ENCODE assay signal across 21 cellular contexts in the genomic region with DNA sequence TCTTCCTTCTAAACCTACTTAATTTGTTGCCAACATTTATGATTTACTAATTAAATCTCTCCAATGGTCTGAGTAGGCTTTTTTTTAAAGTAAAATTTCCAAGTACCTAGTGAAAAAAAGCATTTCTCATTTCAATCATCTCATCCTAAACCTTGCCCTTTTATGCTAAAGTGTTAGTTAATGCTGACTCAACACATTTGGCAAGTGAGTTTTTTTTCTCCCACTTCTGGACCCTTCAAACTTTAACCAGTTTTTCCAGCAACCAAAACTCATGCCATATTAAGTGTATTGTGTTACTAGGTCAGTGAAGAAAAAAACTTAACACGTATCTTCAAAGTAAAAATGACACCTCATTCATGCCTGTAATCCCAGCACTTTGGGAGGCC. TPM values are rescaled to one million over a fixed set of nuclear protein-coding genes. Genes with fewer than 3 reads are reported as not detected.
DNase-seq lines count a peak whose midpoint lies in the region; ATAC-seq, FAIRE-seq and TF ChIP-seq lines count a peak whose summit lies in the region.
"Had no signal": no experiment of that assay in that cellular context is flagged by ENCODE, and none has a peak within 500 bp of the region (broad histone marks: within the 10 kb centered on the region; RNA-seq: fewer than 3 reads in every experiment).

No MANE protein-coding gene starts in this region.

- TF ChIP-seq POLR2A in HepG2 (IDR thresholded peaks at IDR 0.05; ENCODE audit: insufficient read depth in 1 of 2, low read depth in 2 of 2, low read length in 2 of 2) (no peak), right lobe of liver (IDR thresholded peaks at IDR 0.05) (no peak), ovary (IDR thresholded peaks at IDR 0.05) (no peak)

- WGBS in HepG2 (ENCODE audit: low lambda C conversion rate) = 95% methylated on average over 1 of the region's 1 CpG
- WGBS in right lobe of liver (ENCODE audit: insufficient coverage, low coverage, low lambda C conversion rate, missing lambda C conversion rate) = 93% methylated on average over 1 of the region's 1 CpG
- WGBS in ovary, 3 donors = 87 to 93% (median 92%) methylated on average over 1 of the region's 1 CpG
- WGBS in aorta, 2 donors = 75 to 89% methylated on average over 1 of the region's 1 CpG

- peaks cover 0 to 18% of the 10 kb centered on the region in 2 experiments; a peak in 4 of 5 replicates for H3K36me3 ChIP-seq in HepG2 (replicated peaks in 1 of 2; ENCODE audit: control insufficient read depth in 1 of 2, insufficient read depth in 2 of 2, low read length in 2 of 2)
- H3K36me3 ChIP-seq in right lobe of liver = peaks cover 0 to 14% (median 0%) of the 10 kb centered on the region in 4 donors
- H3K36me3 ChIP-seq in ovary = no peaks in the 10 kb centered on the region
- H3K36me3 ChIP-seq in aorta (ENCODE audit: control insufficient read depth in 1 of 2, insufficient read depth in 2 of 2, low read length in 1 of 2) = no peaks in the 10 kb centered on the region
- H3K36me3 ChIP-seq: SJCRH30 had no signal

- BruUV-seq in HepG2 (replicated peaks; lab: Mats Ljungman, UMichigan) = no TSS peak

- FAIRE-seq in HepG2 (lab: Jason Lieb, UNC) = no peak
- FAIRE-seq: GM12892 had no signal

- H4K20me1 ChIP-seq in HepG2 (ENCODE audit: insufficient read depth, low read length) = peaks cover 8% of the 10 kb centered on the region

- H3K27ac ChIP-seq in HepG2 (ENCODE audit: extremely low read length, insufficient read depth, low read length) (no peak overlapping the region), right lobe of liver (no peak overlapping the region), RWPE1 (no peak overlapping the region), ovary (no peak overlapping the region), aorta (ENCODE audit: low read depth in 1 of 2, low read length in 2 of 2) (no peak overlapping the region)
- H3K27ac ChIP-seq: SJCRH30 had no signal

- DNase-seq in HepG2 (ENCODE audit: low spot score) (no peak), right lobe of liver (no peak), mesothelial cell of epicardium (ENCODE audit: low spot score in 2 of 2, unreplicated experiment in 2 of 2) (no peak), RWPE1 (ENCODE audit: low spot score) (no peak), ovary (no peak), aorta (no peak)
- no peak for DNase-seq in activated naive CD8-positive, alpha-beta T cell treated with anti-CD3 and anti-CD28 coated beads for 36 hours
- DNase-seq: ACHN; AML-193; Caco-2; DMS153; HCEC 1CT; KG1; NCI-H1436; NCI-H2029; NCI-H2171 treated with DMSO at 0.1 percent for 48 hours; NCI-H446 treated with DMSO at 0.1 percent for 48 hours; NK-92 treated with Interleukin-12 subunit alpha and Interleukin-12 subunit beta, amount 100 ng/mL, for 24 hours; SJCRH30 had no signal

- TF ChIP-seq EP300 in HepG2 (IDR thresholded peaks at IDR 0.05; ENCODE audit: low read depth in 2 of 2, low read length in 2 of 2) = no peak
- TF ChIP-seq EP300 in HepG2 (CRISPR knock-in tag; IDR thresholded peaks at IDR 0.05; ENCODE audit: borderline replicate concordance) = no peak
- TF ChIP-seq EP300 in ovary (IDR thresholded peaks at IDR 0.05) = no peak

- H3K4me1 Mint-ChIP-seq in activated naive CD8-positive, alpha-beta T cell treated with anti-CD3 and anti-CD28 coated beads for 36 hours = peaks cover 31% of the 10 kb centered on the region
- H3K4me1 Mint-ChIP-seq in mesothelial cell of epicardium = peaks cover 20% of the 10 kb centered on the region

- peak overlapping the region; percentile 58 for H3K27ac Mint-ChIP-seq in activated naive CD8-positive, alpha-beta T cell treated with anti-CD3 and anti-CD28 coated beads for 36 hours
- peak overlapping the region; percentile 26 for H3K27ac Mint-ChIP-seq in mesothelial cell of epicardium

- peaks cover 18% of the 10 kb centered on the region for H3K36me3 Mint-ChIP-seq in activated naive CD8-positive, alpha-beta T cell treated with anti-CD3 and anti-CD28 coated beads for 36 hours
- H3K36me3 Mint-ChIP-seq in mesothelial cell of epicardium = peaks cover 7% of the 10 kb centered on the region

- CTCF ChIA-PET in HepG2 (lab: Yijun Ruan, JAX; ENCODE audit: low intra/inter-chr PET ratio, low total read pairs) = no interaction called here
- CTCF ChIA-PET in RWPE1 (lab: Yijun Ruan, JAX) = interaction anchor here (0.6 kb wide), 1 partner anchor 33 kb away, joined by 6 read pairs; no protein-coding TSS in a partner anchor

- H3K4me2 ChIP-seq in HepG2 (ENCODE audit: low read depth, low read length) = no peak overlapping the region

- no peak overlapping the region for H3K9ac ChIP-seq in HepG2 (ENCODE audit: insufficient read depth, low read depth, low read length)

- no peaks in the 10 kb centered on the region for H3K9me3 ChIP-seq in HepG2 (ENCODE audit: low read length)
- H3K9me3 ChIP-seq in right lobe of liver = no peaks in the 10 kb centered on the region
- no peaks in the 10 kb centered on the region for H3K9me3 ChIP-seq in ovary
- no peaks in the 10 kb centered on the region for H3K9me3 ChIP-seq in aorta (ENCODE audit: control insufficient read depth, low read length)
- H3K9me3 ChIP-seq: Caco-2, SJCRH30 had no signal

- in situ Hi-C loops in HepG2 (cut with HindIII; ENCODE audit: extremely low pct_ligation_motif_present, low pct_unique_long_range_greater_than_20kb) = no loop called here

- TF ChIP-seq CTCF in HepG2 (CRISPR knock-in tag; IDR thresholded peaks at IDR 0.05) (no peak), right lobe of liver (IDR thresholded peaks at IDR 0.05) (no peak), mesothelial cell of epicardium (IDR thresholded peaks at IDR 0.05; ENCODE audit: unreplicated experiment) (no peak), RWPE1 (conservative IDR thresholded peaks at IDR 0.05; ENCODE audit: low read depth) (no peak), ovary (IDR thresholded peaks at IDR 0.05) (no peak)

- H3K4me1 ChIP-seq in HepG2 (ENCODE audit: insufficient read depth, low read length) (peaks cover 28% of the 10 kb centered on the region), right lobe of liver (peaks cover 0 to 33% (median 14%) of the 10 kb centered on the region in 4 donors), ovary (ENCODE audit: insufficient read depth) (peaks cover 3% of the 10 kb centered on the region), aorta (ENCODE audit: control insufficient read depth in 1 of 2, insufficient read depth in 2 of 2, low read length in 2 of 2) (no peaks in the 10 kb centered on the region)

- TF ChIP-seq RAD21 in HepG2 (CRISPR knock-in tag; IDR thresholded peaks at IDR 0.05) = no peak

- peaks cover 0 to 6% of the 10 kb centered on the region in 2 experiments; a peak in 1 of 5 replicates for H3K27me3 ChIP-seq in HepG2 (ENCODE audit: control insufficient read depth in 1 of 2, insufficient read depth in 2 of 2, low read length in 2 of 2)
- no peaks in the 10 kb centered on the region for H3K27me3 ChIP-seq in right lobe of liver
- no peaks in the 10 kb centered on the region for H3K27me3 ChIP-seq in ovary
- H3K27me3 ChIP-seq in aorta (ENCODE audit: control insufficient read depth in 1 of 2, insufficient read depth in 2 of 2, low read length in 1 of 2) = no peaks in the 10 kb centered on the region
- H3K27me3 ChIP-seq: SJCRH30 had no signal

- no peaks in the 10 kb centered on the region for H3K27me3 Mint-ChIP-seq in activated naive CD8-positive, alpha-beta T cell treated with anti-CD3 and anti-CD28 coated beads for 36 hours
- H3K27me3 Mint-ChIP-seq in mesothelial cell of epicardium (ENCODE audit: low read depth) = no peaks in the 10 kb centered on the region

- no peaks in the 10 kb centered on the region for H3K9me3 Mint-ChIP-seq in activated naive CD8-positive, alpha-beta T cell treated with anti-CD3 and anti-CD28 coated beads for 36 hours
- H3K9me3 Mint-ChIP-seq in mesothelial cell of epicardium = no peaks in the 10 kb centered on the region
- H3K9me3 Mint-ChIP-seq: CD14-positive monocyte had no signal

- ATAC-seq in HepG2 (no peak), right lobe of liver (no peak), aorta (ENCODE audit: low FRiP score) (no peak)

- H3K4me3 Mint-ChIP-seq in activated naive CD8-positive, alpha-beta T cell treated with anti-CD3 and anti-CD28 coated beads for 36 hours = no peak overlapping the region
- no peak overlapping the region for H3K4me3 Mint-ChIP-seq in mesothelial cell of epicardium
- H3K4me3 Mint-ChIP-seq: CD14-positive monocyte had no signal

- no peak overlapping the region for H2AFZ ChIP-seq in HepG2 (ENCODE audit: low read length)

- POLR2A ChIA-PET in HepG2 (lab: Yijun Ruan, JAX) = no interaction called here
- POLR2A ChIA-PET in RWPE1 (lab: Yijun Ruan, JAX; ENCODE audit: low non-redundant PET) = no interaction called here

- peaks cover 86% of the 10 kb centered on the region for H3K79me2 ChIP-seq in HepG2 (ENCODE audit: insufficient read depth, low read length)

- H3K4me3 ChIP-seq in HepG2 (replicated peaks in 1 of 3; ENCODE audit: insufficient read depth in 1 of 3, low read depth in 2 of 3, low read length in 3 of 3) (no peak overlapping the region), right lobe of liver (no peak overlapping the region), ovary (no peak overlapping the region), aorta (ENCODE audit: low read length in 2 of 2) (no peak overlapping the region)
- H3K4me3 ChIP-seq: SJCRH30 had no signal

- intact Hi-C loops in HepG2 (cut with micrococcal nuclease; ENCODE audit: unreplicated experiment) = no loop called here
- intact Hi-C loops in right lobe of liver (cut with DNase I) = no loop called here
- intact Hi-C loops in ovary (cut with DNase I) = no loop called here
- intact Hi-C loops in aorta (cut with DNase I) = loop anchor here in 1 of 2 donors (10.0 kb wide), 1 partner anchor 78 kb away; the partner anchor contains the start of gene PHLPP2

RNA-seq across cellular contexts. Expression of gene AP1G1, which starts 5.3 kb away (rescaled TPM):
- total RNA-seq in HepG2 (2016; rRNA removed; fragmentation: Illumina TruSeq; extraction: Trizol) = 66.2 and 87.1 TPM in 2 replicates
- 7.1 TPM in 2 replicates for total RNA-seq in HepG2 (2016; cell fraction: cytosol; rRNA removed; fragmentation: Illumina TruSeq; extraction: Trizol; ENCODE audit: low read depth)
- total RNA-seq in HepG2 (2016; cell fraction: insoluble cytoplasmic fraction; rRNA removed; fragmentation: Illumina TruSeq; extraction: Trizol) = 66.4 and 87.7 TPM in 2 replicates
- total RNA-seq in HepG2 (2016; cell fraction: membrane; rRNA removed; fragmentation: Illumina TruSeq; extraction: Trizol) = 21.0 and 22.8 TPM in 2 replicates
- total RNA-seq in HepG2 (2016; cell fraction: nucleus; rRNA removed; fragmentation: Illumina TruSeq; extraction: Trizol) = 90.7 and 111 TPM in 2 replicates
- 58.8 and 62.2 TPM in 2 replicates for polyA plus RNA-seq in HepG2 (2011; rRNA removed)
- 40.7 and 56.1 TPM in 2 replicates for polyA plus RNA-seq in HepG2 (2011; cell fraction: cytosol; rRNA removed)
- 69.2 and 80.7 TPM in 2 replicates for polyA plus RNA-seq in HepG2 (2011; cell fraction: nucleus; rRNA removed)
- 41.7 and 51.2 TPM in 2 replicates for polyA plus RNA-seq in HepG2 (2012)
- polyA plus RNA-seq in HepG2 (2016; cell fraction: cytosol; fragmentation: Illumina TruSeq; extraction: Trizol; ENCODE audit: low read depth) = 2.4 and 3.2 TPM in 2 replicates
- 61.2 and 67.4 TPM in 2 replicates for polyA plus RNA-seq in HepG2 (2016; cell fraction: insoluble cytoplasmic fraction; fragmentation: Illumina TruSeq; extraction: Trizol; ENCODE audit: low read depth)
- 9.9 and 10.4 TPM in 2 replicates for polyA plus RNA-seq in HepG2 (2016; cell fraction: membrane; fragmentation: Illumina TruSeq; extraction: Trizol; ENCODE audit: low read depth)
- polyA plus RNA-seq in HepG2 (2016; cell fraction: nucleus; fragmentation: Illumina TruSeq; extraction: Trizol; ENCODE audit: insufficient read depth, low read depth) = 71.7 and 84.0 TPM in 2 replicates
- polyA minus RNA-seq in HepG2 (2011; rRNA and poly(A)+ RNA removed; ENCODE audit: low replicate concordance) = 149 and 155 TPM in 2 replicates
- polyA minus RNA-seq in HepG2 (2011; cell fraction: cytosol; rRNA and poly(A)+ RNA removed) = 71.5 and 78.8 TPM in 2 replicates
- 197 and 211 TPM in 2 replicates for polyA minus RNA-seq in HepG2 (2011; cell fraction: nucleus; rRNA and poly(A)+ RNA removed)
- 10 to 100 TPM; 47.8 to 54.1 (median 52.5) TPM for total RNA-seq in right lobe of liver
- 10 to 100 TPM; 59.1 to 62.2 TPM for total RNA-seq in activated naive CD8-positive, alpha-beta T cell treated with anti-CD3 and anti-CD28 coated beads for 36 hours
- 103 to 109 TPM (median 108 TPM) in 3 replicates for total RNA-seq in mesothelial cell of epicardium
- total RNA-seq in ovary = 10 to 100 TPM; 50.6 to 71.7 (median 57.2) TPM
- polyA plus RNA-seq in ovary = 10 to 100 TPM; 14.2 to 43.8 TPM
- total RNA-seq in aorta = 10 to 100 TPM; 72.3 to 87.7 TPM
- 10 to 100 TPM; 12.4 to 24.1 TPM for polyA plus RNA-seq in aorta

RNA-seq across cellular contexts. Expression of gene ATXN1L, which starts 42.5 kb away (rescaled TPM):
- 22.4 and 23.6 TPM in 2 replicates for total RNA-seq in HepG2 (2016; rRNA removed; fragmentation: Illumina TruSeq; extraction: Trizol)
- 3.6 and 5.9 TPM in 2 replicates for total RNA-seq in HepG2 (2016; cell fraction: cytosol; rRNA removed; fragmentation: Illumina TruSeq; extraction: Trizol; ENCODE audit: low read depth)
- 20.9 and 21.7 TPM in 2 replicates for total RNA-seq in HepG2 (2016; cell fraction: insoluble cytoplasmic fraction; rRNA removed; fragmentation: Illumina TruSeq; extraction: Trizol)
- 10.7 and 13.4 TPM in 2 replicates for total RNA-seq in HepG2 (2016; cell fraction: membrane; rRNA removed; fragmentation: Illumina TruSeq; extraction: Trizol)
- total RNA-seq in HepG2 (2016; cell fraction: nucleus; rRNA removed; fragmentation: Illumina TruSeq; extraction: Trizol) = 21.5 and 23.5 TPM in 2 replicates
- polyA plus RNA-seq in HepG2 (2011; rRNA removed) = 19.6 and 20.0 TPM in 2 replicates
- 13.1 and 13.9 TPM in 2 replicates for polyA plus RNA-seq in HepG2 (2011; cell fraction: cytosol; rRNA removed)
- polyA plus RNA-seq in HepG2 (2011; cell fraction: nucleus; rRNA removed) = 33.8 and 34.8 TPM in 2 replicates
- 16.8 and 18.1 TPM in 2 replicates for polyA plus RNA-seq in HepG2 (2012)
- 1.9 and 3.5 TPM in 2 replicates for polyA plus RNA-seq in HepG2 (2016; cell fraction: cytosol; fragmentation: Illumina TruSeq; extraction: Trizol; ENCODE audit: low read depth)
- 14.9 and 15.2 TPM in 2 replicates for polyA plus RNA-seq in HepG2 (2016; cell fraction: insoluble cytoplasmic fraction; fragmentation: Illumina TruSeq; extraction: Trizol; ENCODE audit: low read depth)
- polyA plus RNA-seq in HepG2 (2016; cell fraction: membrane; fragmentation: Illumina TruSeq; extraction: Trizol; ENCODE audit: low read depth) = 5.2 and 5.3 TPM in 2 replicates
- 25.4 and 26.1 TPM in 2 replicates for polyA plus RNA-seq in HepG2 (2016; cell fraction: nucleus; fragmentation: Illumina TruSeq; extraction: Trizol; ENCODE audit: insufficient read depth, low read depth)
- polyA minus RNA-seq in HepG2 (2011; rRNA and poly(A)+ RNA removed; ENCODE audit: low replicate concordance) = 27.5 and 35.3 TPM in 2 replicates
- 11.6 and 12.9 TPM in 2 replicates for polyA minus RNA-seq in HepG2 (2011; cell fraction: cytosol; rRNA and poly(A)+ RNA removed)
- 26.9 and 31.0 TPM in 2 replicates for polyA minus RNA-seq in HepG2 (2011; cell fraction: nucleus; rRNA and poly(A)+ RNA removed)
- total RNA-seq in right lobe of liver = 10 to 100 TPM in 3 of 6 experiments, 1 to 10 TPM in 3; 9.2 to 11.9 (median 10.3) TPM
- total RNA-seq in activated naive CD8-positive, alpha-beta T cell treated with anti-CD3 and anti-CD28 coated beads for 36 hours = 10 to 100 TPM; 13.4 to 15.3 TPM
- total RNA-seq in mesothelial cell of epicardium = 31.6 to 32.5 TPM (median 31.9 TPM) in 3 replicates
- total RNA-seq in ovary = 10 to 100 TPM; 12.5 to 29.5 (median 26.0) TPM
- 10 to 100 TPM; 12.6 to 26.6 TPM for polyA plus RNA-seq in ovary
- 10 to 100 TPM; 30.4 to 31.2 TPM for total RNA-seq in aorta
- 10 to 100 TPM in 1 of 2 donors, 1 to 10 TPM in 1; 7.9 to 10.8 TPM for polyA plus RNA-seq in aorta
